In genomic region chr2:22035333-22035964, GRCh38 we compare ENCODE assay signal across 22 cellular contexts.
A peak's percentile ranks its signal among the peaks of the same experiment; 100 is the strongest.
DNase-seq lines count a peak whose midpoint lies in the region; ATAC-seq lines count a peak whose summit lies in the region.
"Had no signal": no experiment of that assay in that cellular context is flagged by ENCODE, and none has a peak within 500 bp of the region (broad histone marks: within the 10 kb centered on the region; RNA-seq: fewer than 3 reads in every experiment).

No MANE protein-coding gene starts in this region.

- H3K27me3 ChIP-seq in right cardiac atrium (ENCODE audit: control insufficient read depth, insufficient read depth), result no peaks in the 10 kb centered on the region
- H3K27me3 ChIP-seq in effector memory CD4-positive, alpha-beta T cell (replicated peaks; ENCODE audit: control insufficient read depth, insufficient read depth, low read length, poor library complexity, severe bottlenecking), result no peaks in the 10 kb centered on the region
- H3K27me3 ChIP-seq: MG63 had no signal

- intact Hi-C loops in right cardiac atrium (cut with DNase I), result no loop called here

- ATAC-seq in right cardiac atrium, result peak; percentile 68 to 85

- no peaks in the 10 kb centered on the region for H3K4me1 ChIP-seq in right cardiac atrium (ENCODE audit: control insufficient read depth, insufficient read depth, low read length)
- no peaks in the 10 kb centered on the region for H3K4me1 ChIP-seq in effector memory CD4-positive, alpha-beta T cell (ENCODE audit: control insufficient read depth, insufficient read depth, low read length, poor library complexity, severe bottlenecking)

- WGBS in right cardiac atrium, result 35% methylated on average over 2 of the region's 2 CpGs

- H3K9me3 ChIP-seq in right cardiac atrium (ENCODE audit: control insufficient read depth, low read length), result no peaks in the 10 kb centered on the region
- H3K9me3 ChIP-seq in effector memory CD4-positive, alpha-beta T cell (ENCODE audit: control insufficient read depth, low read length), result no peaks in the 10 kb centered on the region
- H3K9me3 ChIP-seq: MG63 had no signal

- no peak overlapping the region for H3K27ac ChIP-seq in right cardiac atrium (ENCODE audit: low read length)
- no peak overlapping the region for H3K27ac ChIP-seq in effector memory CD4-positive, alpha-beta T cell (ENCODE audit: insufficient read depth, low read length, poor library complexity, severe bottlenecking)
- H3K27ac ChIP-seq: 22Rv1 had no signal

- H3K4me3 ChIP-seq in right cardiac atrium (ENCODE audit: low read length), result no peak overlapping the region
- H3K4me3 ChIP-seq in effector memory CD4-positive, alpha-beta T cell (ENCODE audit: insufficient read depth, low read depth, low read length, poor library complexity, severe bottlenecking), result no peak overlapping the region
- H3K4me3 ChIP-seq: MG63 had no signal

- DNase-seq in DMS 273 (lab: John Stamatoyannopoulos, UW; ENCODE audit: unreplicated experiment) (peak; percentile 4), DMS 273 treated with DMSO at 0.1 percent for 48 hours (lab: John Stamatoyannopoulos, UW) (no peak), fibroblast of peridontal ligament (ENCODE audit: extremely low read depth) (peak; percentile 1), right cardiac atrium (peak; percentile 8 to 56 (median 30)), stromal cell of bone marrow (ENCODE audit: low read depth) (peak; percentile 6), activated T-cell treated with anti-CD3 and anti-CD28 coated beads for 4 hours (no peak)
- DNase-seq in activated T-cell treated with anti-CD3 and anti-CD28 coated beads, Interleukin-2, amount 50 U/mL, for 1 hour, result no peak
- DNase-seq in effector memory CD4-positive, alpha-beta T cell, result no peak
- DNase-seq: CD4-positive, CD25-positive, alpha-beta regulatory T cell; COR-L47; DMS153; EL; Kasumi-1; MG63; NCI-H1048; NCI-H146; NCI-H2081 treated with DMSO at 0.1 percent for 48 hours; NCI-H510A; NCI-H748 treated with DMSO at 0.1 percent for 48 hours; OCI-M1; SHP77 treated with DMSO at 0.1 percent for 48 hours had no signal

- no peaks in the 10 kb centered on the region for H3K36me3 ChIP-seq in effector memory CD4-positive, alpha-beta T cell (ENCODE audit: control insufficient read depth, insufficient read depth, low read length)
- H3K36me3 ChIP-seq: MG63 had no signal

Comparison
In these comparisons a context has a peak if more than half of its experiments do, and no peak if none do; other contexts are left out.
1. DNase-seq: peak in DMS 273 (single experiment), fibroblast of peridontal ligament (single experiment), right cardiac atrium (3 of 3) and stromal cell of bone marrow (single experiment); none in DMS 273 treated with DMSO at 0.1 percent for 48 hours (single experiment), activated T-cell treated with anti-CD3 and anti-CD28 coated beads for 4 hours (single experiment), activated T-cell treated with anti-CD3 and anti-CD28 coated beads, Interleukin-2, amount 50 U/mL, for 1 hour (single experiment) and effector memory CD4-positive, alpha-beta T cell (0 of 3).